ENCODE assay signal across 8 cellular contexts in the genomic region with DNA sequence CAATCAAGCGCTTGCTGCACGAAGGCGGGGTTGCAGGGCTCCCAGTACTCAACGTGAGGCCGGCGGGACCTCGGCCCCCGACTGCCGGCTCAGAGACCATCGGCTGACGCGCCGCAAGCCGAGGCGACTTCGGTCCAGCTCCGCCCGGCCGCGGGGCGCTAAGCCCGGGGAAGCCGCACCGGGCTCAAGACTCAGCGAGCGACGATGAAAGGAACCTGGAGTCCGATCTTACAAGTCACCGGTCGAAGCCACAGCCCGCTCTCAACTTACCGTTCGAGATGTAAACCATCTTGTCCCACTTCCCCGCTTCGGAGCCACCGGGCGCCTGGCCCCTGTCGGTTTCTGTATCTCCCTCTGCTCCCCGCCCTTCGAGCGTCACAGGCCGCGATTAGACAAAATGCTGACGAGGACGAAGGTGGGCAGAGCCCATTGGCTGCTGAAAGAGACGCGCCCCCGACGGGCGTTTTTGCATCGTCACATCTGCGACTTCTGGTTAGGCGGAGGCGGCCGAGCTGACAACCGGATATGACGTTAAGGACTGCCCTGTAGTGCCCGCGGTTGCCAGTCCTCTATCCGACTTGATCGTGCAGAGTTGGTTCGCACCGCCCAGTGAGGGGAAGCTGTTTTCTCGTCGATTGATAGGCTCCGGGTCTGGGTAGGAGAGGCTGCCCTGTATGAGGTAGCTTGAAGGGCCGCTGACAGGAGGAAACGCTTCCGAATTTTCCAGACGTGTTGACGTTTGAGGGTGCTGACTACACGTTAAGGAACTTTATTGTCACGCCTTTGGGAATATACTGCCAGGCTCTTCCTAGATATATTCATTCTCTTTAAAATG. TPM values are rescaled to one million over a fixed set of nuclear protein-coding genes. Genes with fewer than 3 reads are reported as not detected.
DNase-seq lines count a peak whose midpoint lies in the region; ATAC-seq, FAIRE-seq and TF ChIP-seq lines count a peak whose summit lies in the region.

A gene (minus strand): TSS at position 360 of the 835 bp plus-strand sequence.

- peaks cover 26% of the 10 kb centered on the region for H3K4me1 Mint-ChIP-seq in CD14-positive monocyte
- H3K4me1 Mint-ChIP-seq in activated CD4-positive, alpha-beta memory T cell treated with anti-CD3 and anti-CD28 coated beads for 36 hours (ENCODE audit: low read depth), result peaks cover 47% of the 10 kb centered on the region

- intact Hi-C loops in CD14-positive monocyte (cut with micrococcal nuclease) (loop anchor here in 1 of 2 donors (5.0 kb wide), 1 partner anchor 544 kb away; a partner anchor contains a TSS), HepG2 (cut with micrococcal nuclease; ENCODE audit: unreplicated experiment) (loop anchor here (2.0 kb wide), 1 partner anchor 49 kb away; no protein-coding TSS in a partner anchor)
- intact Hi-C loops in activated CD4-positive, alpha-beta memory T cell treated with anti-CD3 and anti-CD28 coated beads for 36 hours (cut with micrococcal nuclease), result loop anchor here (1.0 to 10.0 kb wide), 4 partner anchors 9 to 787 kb away; a partner anchor contains a TSS

- ATAC-seq in GM19438 (IDR thresholded peaks at IDR 0.05; ENCODE audit: low read depth, unreplicated experiment) (peak; percentile 94), HG03575 (IDR thresholded peaks at IDR 0.05; ENCODE audit: extremely low read depth, insufficient number of reproducible peaks, low FRiP score, unreplicated experiment) (peak; percentile 93), HepG2 (peak; percentile 98)

- peaks cover 26 to 40% of the 10 kb centered on the region in 2 donors for H3K36me3 Mint-ChIP-seq in CD14-positive monocyte
- H3K36me3 Mint-ChIP-seq in activated CD4-positive, alpha-beta memory T cell treated with anti-CD3 and anti-CD28 coated beads for 36 hours, result peaks cover 19% of the 10 kb centered on the region

- TF ChIP-seq POLR2A in HepG2 (IDR thresholded peaks at IDR 0.05; ENCODE audit: insufficient read depth in 1 of 2, low read depth in 2 of 2, low read length in 2 of 2), result peak; percentile 86 to 90

- peak within 1 kb of the TSS; percentile 92 for H3K9ac ChIP-seq in HepG2 (ENCODE audit: insufficient read depth, low read depth, low read length)

- peak within 1 kb of the TSS; percentile 95 to 99 (median 98) for H3K27ac Mint-ChIP-seq in CD14-positive monocyte
- H3K27ac Mint-ChIP-seq in activated CD4-positive, alpha-beta memory T cell treated with anti-CD3 and anti-CD28 coated beads for 36 hours, result peak within 1 kb of the TSS; percentile 97

- POLR2A ChIA-PET in activated CD4-positive, alpha-beta memory T cell treated with anti-CD3 and anti-CD28 coated beads for 36 hours (lab: Charles Lee), result interaction anchor here (1.0 to 2.6 kb wide), 3 partner anchors 10 to 546 kb away, joined by 3 to 29 read pairs (median 10); a partner anchor contains a TSS
- POLR2A ChIA-PET in HepG2 (lab: Yijun Ruan, JAX), result interaction anchor here (1.0 to 3.3 kb wide), 8 partner anchors 9 to 544 kb away, joined by 3 to 50 read pairs (median 5); a partner anchor contains a TSS

- peaks cover 9 to 23% (median 20%) of the 10 kb centered on the region in 3 donors for H3K27me3 Mint-ChIP-seq in CD14-positive monocyte (ENCODE audit: low read depth in 3 of 3)
- H3K27me3 Mint-ChIP-seq in activated CD4-positive, alpha-beta memory T cell treated with anti-CD3 and anti-CD28 coated beads for 36 hours, result no peaks in the 10 kb centered on the region

- CTCF ChIA-PET in activated CD4-positive, alpha-beta memory T cell treated with anti-CD3 and anti-CD28 coated beads for 36 hours (lab: Charles Lee), result interaction anchor here (1.0 kb wide), 1 partner anchor 12 kb away, joined by 3 read pairs; no protein-coding TSS in a partner anchor
- CTCF ChIA-PET in HepG2 (lab: Yijun Ruan, JAX; ENCODE audit: low intra/inter-chr PET ratio, low total read pairs), result no interaction called here

- H3K27ac ChIP-seq in HepG2 (ENCODE audit: extremely low read length, insufficient read depth, low read length), result peak within 1 kb of the TSS; percentile 82

- TF ChIP-seq EP300 in HepG2 (IDR thresholded peaks at IDR 0.05; ENCODE audit: low read depth in 2 of 2, low read length in 2 of 2), result no peak
- TF ChIP-seq EP300 in HepG2 (CRISPR knock-in tag; IDR thresholded peaks at IDR 0.05; ENCODE audit: borderline replicate concordance), result no peak

- H3K79me2 ChIP-seq in HepG2 (ENCODE audit: insufficient read depth, low read length), result peaks cover 39% of the 10 kb centered on the region

- H3K27me3 ChIP-seq in HepG2 (ENCODE audit: control insufficient read depth in 1 of 2, insufficient read depth in 2 of 2, low read length in 2 of 2), result no peaks in the 10 kb centered on the region; a peak in 1 of 5 replicates

- H3K36me3 ChIP-seq in HepG2 (replicated peaks in 1 of 2; ENCODE audit: control insufficient read depth in 1 of 2, insufficient read depth in 2 of 2, low read length in 2 of 2), result peaks cover 0 to 15% of the 10 kb centered on the region in 2 experiments; a peak in 2 of 5 replicates

- H3K4me1 ChIP-seq in HepG2 (ENCODE audit: insufficient read depth, low read length), result peaks cover 26% of the 10 kb centered on the region

- peaks cover 2% of the 10 kb centered on the region; the same call in 1 of the 2 replicates for H4K20me1 ChIP-seq in HepG2 (ENCODE audit: insufficient read depth, low read length)

- peak within 1 kb of the TSS; percentile 85 to 89 for H3K4me3 Mint-ChIP-seq in CD14-positive monocyte
- H3K4me3 Mint-ChIP-seq in activated CD4-positive, alpha-beta memory T cell treated with anti-CD3 and anti-CD28 coated beads for 36 hours, result peak within 1 kb of the TSS; percentile 91

- DNase-seq in CD14-positive monocyte (ENCODE audit: low spot score) (peak; percentile 99), NCI-H82 treated with DMSO at 0.1 percent for 48 hours (lab: John Stamatoyannopoulos, UW; ENCODE audit: unreplicated experiment) (peak; percentile 94), dermis microvascular lymphatic vessel endothelial cell (ENCODE audit: low read depth in 2 of 2) (peak; percentile 99 to 100), HepG2 (ENCODE audit: low spot score) (peak; percentile 98)
- peak; percentile 99 for DNase-seq in activated CD4-positive, alpha-beta memory T cell treated with anti-CD3 and anti-CD28 coated beads for 36 hours
- peak; percentile 94 for DNase-seq in stimulated activated CD4-positive, alpha-beta T cell treated with anti-CD3 and anti-CD28 coated beads, Interleukin-4, amount 100 ng/mL, for 1 hour

- TF ChIP-seq CTCF in CD14-positive monocyte (IDR thresholded peaks at IDR 0.05) (no peak), HepG2 (CRISPR knock-in tag; IDR thresholded peaks at IDR 0.05) (no peak)

- peak within 1 kb of the TSS; percentile 71 for H2AFZ ChIP-seq in HepG2 (ENCODE audit: low read length)

- BruUV-seq in HepG2 (replicated peaks; lab: Mats Ljungman, UMichigan), result no TSS peak

- TF ChIP-seq RAD21 in HepG2 (CRISPR knock-in tag; IDR thresholded peaks at IDR 0.05), result peak; percentile 18; the same call in 1 of the 2 replicates

- H3K4me2 ChIP-seq in HepG2 (ENCODE audit: low read depth, low read length), result peak within 1 kb of the TSS; percentile 91

- no peaks in the 10 kb centered on the region for H3K9me3 ChIP-seq in HepG2 (ENCODE audit: low read length)

- FAIRE-seq in HepG2 (lab: Jason Lieb, UNC), result peak; percentile 97

- peaks cover 0 to 12% (median 2%) of the 10 kb centered on the region in 7 donors for H3K9me3 Mint-ChIP-seq in CD14-positive monocyte
- H3K9me3 Mint-ChIP-seq in activated CD4-positive, alpha-beta memory T cell treated with anti-CD3 and anti-CD28 coated beads for 36 hours, result no peaks in the 10 kb centered on the region

- in situ Hi-C loops in HepG2 (cut with HindIII; ENCODE audit: extremely low pct_ligation_motif_present, low pct_unique_long_range_greater_than_20kb), result no loop called here

- WGBS in HepG2 (ENCODE audit: low lambda C conversion rate), result 2% methylated on average over 26 of the region's 73 CpGs

- peak within 1 kb of the TSS; percentile 89 to 100 (median 97) for H3K4me3 ChIP-seq in HepG2 (replicated peaks in 1 of 3; ENCODE audit: insufficient read depth in 1 of 3, low read depth in 2 of 3, low read length in 3 of 3)

TF ChIP-seq in HepG2, 621 proteins besides CTCF, POLR2A, EP300 and RAD21 (continues in another document):
- TF ChIP-seq, protein P1, sequence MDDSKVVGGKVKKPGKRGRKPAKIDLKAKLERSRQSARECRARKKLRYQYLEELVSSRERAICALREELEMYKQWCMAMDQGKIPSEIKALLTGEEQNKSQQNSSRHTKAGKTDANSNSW (CRISPR knock-in tag; IDR thresholded peaks at IDR 0.05; ENCODE audit: borderline replicate concordance), result no peak

RNA-seq across cellular contexts. Expression of the gene that starts here (rescaled TPM):
- 100 to 1,000 TPM in 1 of 2 donors, 10 to 100 TPM in 1; 96.4 to 117 TPM for polyA plus RNA-seq in CD14-positive monocyte
- 10 to 100 TPM; 55.3 to 56.4 TPM for total RNA-seq in activated CD4-positive, alpha-beta memory T cell treated with anti-CD3 and anti-CD28 coated beads for 36 hours
- total RNA-seq in dermis microvascular lymphatic vessel endothelial cell, result 15.6 and 20.3 TPM in 2 replicates
- total RNA-seq in HepG2 (2016; rRNA removed; fragmentation: Illumina TruSeq; extraction: Trizol), result 47.5 and 67.0 TPM in 2 replicates
- 98.1 and 99.7 TPM in 2 replicates for total RNA-seq in HepG2 (2016; cell fraction: cytosol; rRNA removed; fragmentation: Illumina TruSeq; extraction: Trizol; ENCODE audit: low read depth)
- 50.3 and 68.2 TPM in 2 replicates for total RNA-seq in HepG2 (2016; cell fraction: insoluble cytoplasmic fraction; rRNA removed; fragmentation: Illumina TruSeq; extraction: Trizol)
- 64.7 and 72.8 TPM in 2 replicates for total RNA-seq in HepG2 (2016; cell fraction: membrane; rRNA removed; fragmentation: Illumina TruSeq; extraction: Trizol)
- 41.7 and 53.7 TPM in 2 replicates for total RNA-seq in HepG2 (2016; cell fraction: nucleus; rRNA removed; fragmentation: Illumina TruSeq; extraction: Trizol)
- 64.6 and 81.0 TPM in 2 replicates for polyA plus RNA-seq in HepG2 (2011; rRNA removed)
- 28.9 and 37.4 TPM in 2 replicates for polyA plus RNA-seq in HepG2 (2011; cell fraction: cytosol; rRNA removed)
- polyA plus RNA-seq in HepG2 (2011; cell fraction: nucleus; rRNA removed), result 5.1 and 10.8 TPM in 2 replicates
- polyA plus RNA-seq in HepG2 (2012), result 45.5 and 58.6 TPM in 2 replicates
- 101 and 116 TPM in 2 replicates for polyA plus RNA-seq in HepG2 (2016; cell fraction: cytosol; fragmentation: Illumina TruSeq; extraction: Trizol; ENCODE audit: low read depth)
- 40.0 and 57.2 TPM in 2 replicates for polyA plus RNA-seq in HepG2 (2016; cell fraction: insoluble cytoplasmic fraction; fragmentation: Illumina TruSeq; extraction: Trizol; ENCODE audit: low read depth)
- polyA plus RNA-seq in HepG2 (2016; cell fraction: membrane; fragmentation: Illumina TruSeq; extraction: Trizol; ENCODE audit: low read depth), result 48.1 and 56.1 TPM in 2 replicates
- polyA plus RNA-seq in HepG2 (2016; cell fraction: nucleus; fragmentation: Illumina TruSeq; extraction: Trizol; ENCODE audit: insufficient read depth, low read depth), result 82.5 and 83.8 TPM in 2 replicates
- 9.2 and 9.5 TPM in 2 replicates for polyA minus RNA-seq in HepG2 (2011; rRNA and poly(A)+ RNA removed; ENCODE audit: low replicate concordance)
- 9.1 and 9.7 TPM in 2 replicates for polyA minus RNA-seq in HepG2 (2011; cell fraction: cytosol; rRNA and poly(A)+ RNA removed)
- polyA minus RNA-seq in HepG2 (2011; cell fraction: nucleus; rRNA and poly(A)+ RNA removed), result 10.1 and 11.2 TPM in 2 replicates

Comparison
In these comparisons a context has a peak if more than half of its experiments do, and no peak if none do; other contexts are left out.
1. Peak in every context shown above with its lines: DNase-seq, ATAC-seq, H3K4me3 ChIP-seq and H3K27ac ChIP-seq.